In the genomic region with DNA sequence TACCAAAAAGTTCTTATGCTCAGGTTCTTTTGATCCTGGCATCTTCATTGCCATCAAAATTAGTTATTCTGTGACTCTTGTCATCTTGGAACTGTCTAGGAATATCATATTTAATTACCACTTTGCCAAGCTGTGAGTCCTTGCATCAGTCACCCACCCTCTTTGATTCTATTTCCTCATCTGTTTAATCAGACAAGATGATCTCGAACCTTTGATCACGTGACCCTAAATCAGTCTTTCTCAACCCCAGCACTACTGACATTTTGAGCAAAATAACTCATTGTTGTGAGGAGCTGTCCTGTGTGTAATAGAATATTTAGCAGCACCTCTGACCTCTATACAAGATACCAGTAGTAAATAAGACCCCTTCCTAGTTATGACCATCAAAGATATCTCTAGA, we compare ENCODE assay signal across 16 cellular contexts.
"Had no signal": no experiment of that assay in that cellular context is flagged by ENCODE, and none has a peak within 500 bp of the region (broad histone marks: within the 10 kb centered on the region; RNA-seq: fewer than 3 reads in every experiment).

No MANE protein-coding gene starts in this region.

- H3K4me3 ChIP-seq: colonic mucosa, SJCRH30 had no signal

- H3K36me3 ChIP-seq: colonic mucosa, SJCRH30, WERI-Rb-1 had no signal

- H3K27me3 ChIP-seq: colonic mucosa, SJCRH30 had no signal

- H3K27ac ChIP-seq: colonic mucosa, SJCRH30, WERI-Rb-1 had no signal

- H3K9me2 ChIP-seq: SK-N-SH had no signal

- H3K9ac ChIP-seq: SK-N-SH had no signal

- ATAC-seq: activated T-helper 17 cell treated with anti-CD3 and anti-CD28 coated beads, Interleukin-2, amount 50 U/mL, for 72 hours had no signal

- H3K9me3 ChIP-seq: colonic mucosa, SJCRH30, SK-N-SH had no signal

- H3K4me1 ChIP-seq: colonic mucosa had no signal

- DNase-seq: activated CD4-positive, alpha-beta memory T cell treated with anti-CD3 and anti-CD28 coated beads, Interleukin-2, amount 10 ng/mL, durations not matched to agents 7 days and 5 days; activated CD4-positive, alpha-beta T cell treated with anti-CD3 and anti-CD28 coated beads, Interleukin-2, amount 50 U/mL, for 1 hour; activated gamma-delta T cell treated with Interleukin-2 at 50 U/mL for 16 hours; activated naive CD4-positive, alpha-beta T cell treated with anti-CD3 and anti-CD28 coated beads, Interleukin-2, amount 10 ng/mL, durations not matched to agents 7 days and 5 days; activated T-cell treated with anti-CD3 and anti-CD28 coated beads for 4 hours; colonic mucosa; NCI-H1048; NCI-H146; NCI-H187 treated with DMSO at 0.1 percent for 48 hours; NCI-H2081 treated with DMSO at 0.1 percent for 48 hours; NCI-H446; NCI-H524; SJCRH30; SK-N-SH; WERI-Rb-1 had no signal

- H3K4me2 ChIP-seq: SK-N-SH had no signal
